Comparison of ENCODE assay signal across 1 cellular context in the genomic region with DNA sequence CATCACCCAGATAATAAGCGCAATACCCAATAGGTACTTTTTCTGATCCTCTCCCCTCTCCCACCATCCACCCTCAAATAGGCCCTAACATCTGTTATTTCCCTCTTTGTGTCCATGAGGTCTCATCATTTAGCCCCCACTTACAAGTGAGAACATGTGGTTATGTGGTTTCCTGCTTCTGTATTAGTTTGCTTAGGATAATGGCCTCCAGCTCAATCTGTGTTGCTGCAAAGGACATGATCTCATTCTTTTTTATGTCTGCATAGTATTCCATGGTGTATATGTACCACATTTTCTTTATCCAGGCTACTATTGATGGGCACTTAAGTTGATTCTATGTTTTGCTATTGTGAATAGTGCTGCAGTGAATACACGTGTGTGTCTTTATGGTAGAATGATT.
TF ChIP-seq lines count a peak whose summit lies in the region.

No MANE protein-coding gene starts in this region.

TF ChIP-seq in GM12878, 131 proteins besides CTCF, POLR2A, EP300 and RAD21:
- TF ChIP-seq, protein P1, sequence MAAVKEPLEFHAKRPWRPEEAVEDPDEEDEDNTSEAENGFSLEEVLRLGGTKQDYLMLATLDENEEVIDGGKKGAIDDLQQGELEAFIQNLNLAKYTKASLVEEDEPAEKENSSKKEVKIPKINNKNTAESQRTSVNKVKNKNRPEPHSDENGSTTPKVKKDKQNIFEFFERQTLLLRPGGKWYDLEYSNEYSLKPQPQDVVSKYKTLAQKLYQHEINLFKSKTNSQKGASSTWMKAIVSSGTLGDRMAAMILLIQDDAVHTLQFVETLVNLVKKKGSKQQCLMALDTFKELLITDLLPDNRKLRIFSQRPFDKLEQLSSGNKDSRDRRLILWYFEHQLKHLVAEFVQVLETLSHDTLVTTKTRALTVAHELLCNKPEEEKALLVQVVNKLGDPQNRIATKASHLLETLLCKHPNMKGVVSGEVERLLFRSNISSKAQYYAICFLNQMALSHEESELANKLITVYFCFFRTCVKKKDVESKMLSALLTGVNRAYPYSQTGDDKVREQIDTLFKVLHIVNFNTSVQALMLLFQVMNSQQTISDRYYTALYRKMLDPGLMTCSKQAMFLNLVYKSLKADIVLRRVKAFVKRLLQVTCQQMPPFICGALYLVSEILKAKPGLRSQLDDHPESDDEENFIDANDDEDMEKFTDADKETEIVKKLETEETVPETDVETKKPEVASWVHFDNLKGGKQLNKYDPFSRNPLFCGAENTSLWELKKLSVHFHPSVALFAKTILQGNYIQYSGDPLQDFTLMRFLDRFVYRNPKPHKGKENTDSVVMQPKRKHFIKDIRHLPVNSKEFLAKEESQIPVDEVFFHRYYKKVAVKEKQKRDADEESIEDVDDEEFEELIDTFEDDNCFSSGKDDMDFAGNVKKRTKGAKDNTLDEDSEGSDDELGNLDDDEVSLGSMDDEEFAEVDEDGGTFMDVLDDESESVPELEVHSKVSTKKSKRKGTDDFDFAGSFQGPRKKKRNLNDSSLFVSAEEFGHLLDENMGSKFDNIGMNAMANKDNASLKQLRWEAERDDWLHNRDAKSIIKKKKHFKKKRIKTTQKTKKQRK (IDR thresholded peaks at IDR 0.05; ENCODE audit: low read depth, low read length) = no peak
- TF ChIP-seq ZNF217 (IDR thresholded peaks at IDR 0.05) (peak; percentile 52; the same call in 1 of the 2 replicates), CBX5 (IDR thresholded peaks at IDR 0.05; ENCODE audit: low read depth) (no peak), HCFC1 (IDR thresholded peaks at IDR 0.05; ENCODE audit: low read length) (no peak), JUNB (IDR thresholded peaks at IDR 0.05) (no peak), SP1 (IDR thresholded peaks at IDR 0.05; ENCODE audit: low read depth, low read length) (no peak), SMC3 (IDR thresholded peaks at IDR 0.05; ENCODE audit: borderline replicate concordance, low read length) (no peak), RUNX3 (IDR thresholded peaks at IDR 0.05; ENCODE audit: low read length) (peak; percentile 25; the same call in 1 of the 2 replicates), KLF5 (IDR thresholded peaks at IDR 0.05; ENCODE audit: partially characterized antibody) (no peak)
- TF ChIP-seq, protein P2, sequence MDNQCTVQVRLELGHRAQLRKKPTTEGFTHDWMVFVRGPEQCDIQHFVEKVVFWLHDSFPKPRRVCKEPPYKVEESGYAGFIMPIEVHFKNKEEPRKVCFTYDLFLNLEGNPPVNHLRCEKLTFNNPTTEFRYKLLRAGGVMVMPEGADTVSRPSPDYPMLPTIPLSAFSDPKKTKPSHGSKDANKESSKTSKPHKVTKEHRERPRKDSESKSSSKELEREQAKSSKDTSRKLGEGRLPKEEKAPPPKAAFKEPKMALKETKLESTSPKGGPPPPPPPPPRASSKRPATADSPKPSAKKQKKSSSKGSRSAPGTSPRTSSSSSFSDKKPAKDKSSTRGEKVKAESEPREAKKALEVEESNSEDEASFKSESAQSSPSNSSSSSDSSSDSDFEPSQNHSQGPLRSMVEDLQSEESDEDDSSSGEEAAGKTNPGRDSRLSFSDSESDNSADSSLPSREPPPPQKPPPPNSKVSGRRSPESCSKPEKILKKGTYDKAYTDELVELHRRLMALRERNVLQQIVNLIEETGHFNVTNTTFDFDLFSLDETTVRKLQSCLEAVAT (IDR thresholded peaks at IDR 0.05) = no peak
- TF ChIP-seq, protein P3, sequence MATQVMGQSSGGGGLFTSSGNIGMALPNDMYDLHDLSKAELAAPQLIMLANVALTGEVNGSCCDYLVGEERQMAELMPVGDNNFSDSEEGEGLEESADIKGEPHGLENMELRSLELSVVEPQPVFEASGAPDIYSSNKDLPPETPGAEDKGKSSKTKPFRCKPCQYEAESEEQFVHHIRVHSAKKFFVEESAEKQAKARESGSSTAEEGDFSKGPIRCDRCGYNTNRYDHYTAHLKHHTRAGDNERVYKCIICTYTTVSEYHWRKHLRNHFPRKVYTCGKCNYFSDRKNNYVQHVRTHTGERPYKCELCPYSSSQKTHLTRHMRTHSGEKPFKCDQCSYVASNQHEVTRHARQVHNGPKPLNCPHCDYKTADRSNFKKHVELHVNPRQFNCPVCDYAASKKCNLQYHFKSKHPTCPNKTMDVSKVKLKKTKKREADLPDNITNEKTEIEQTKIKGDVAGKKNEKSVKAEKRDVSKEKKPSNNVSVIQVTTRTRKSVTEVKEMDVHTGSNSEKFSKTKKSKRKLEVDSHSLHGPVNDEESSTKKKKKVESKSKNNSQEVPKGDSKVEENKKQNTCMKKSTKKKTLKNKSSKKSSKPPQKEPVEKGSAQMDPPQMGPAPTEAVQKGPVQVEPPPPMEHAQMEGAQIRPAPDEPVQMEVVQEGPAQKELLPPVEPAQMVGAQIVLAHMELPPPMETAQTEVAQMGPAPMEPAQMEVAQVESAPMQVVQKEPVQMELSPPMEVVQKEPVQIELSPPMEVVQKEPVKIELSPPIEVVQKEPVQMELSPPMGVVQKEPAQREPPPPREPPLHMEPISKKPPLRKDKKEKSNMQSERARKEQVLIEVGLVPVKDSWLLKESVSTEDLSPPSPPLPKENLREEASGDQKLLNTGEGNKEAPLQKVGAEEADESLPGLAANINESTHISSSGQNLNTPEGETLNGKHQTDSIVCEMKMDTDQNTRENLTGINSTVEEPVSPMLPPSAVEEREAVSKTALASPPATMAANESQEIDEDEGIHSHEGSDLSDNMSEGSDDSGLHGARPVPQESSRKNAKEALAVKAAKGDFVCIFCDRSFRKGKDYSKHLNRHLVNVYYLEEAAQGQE (IDR thresholded peaks at IDR 0.05; ENCODE audit: low read depth, low read length) = no peak
